In the genomic region with DNA sequence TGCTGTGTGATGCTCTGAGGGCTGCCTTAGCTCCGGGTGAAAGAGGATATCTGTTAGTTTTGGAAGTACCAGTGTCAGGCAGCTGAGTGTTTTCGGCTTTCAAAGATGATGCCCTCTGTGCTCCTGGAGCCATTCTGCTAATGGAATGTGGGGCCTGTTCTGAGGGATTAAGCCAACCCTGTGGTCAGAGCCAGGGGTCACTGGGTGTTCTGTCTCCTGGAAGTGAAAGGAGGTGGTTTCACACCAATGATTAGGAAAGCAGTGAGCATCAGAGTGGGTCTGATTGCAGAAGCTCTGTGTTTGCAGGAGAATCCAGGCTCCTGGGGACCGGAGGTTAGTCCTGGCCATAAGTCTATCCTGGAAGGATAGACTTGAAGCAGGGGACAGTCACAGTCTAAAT, we compare ENCODE assay signal across 33 cellular contexts.
"Had no signal": no experiment of that assay in that cellular context is flagged by ENCODE, and none has a peak within 500 bp of the region (broad histone marks: within the 10 kb centered on the region; RNA-seq: fewer than 3 reads in every experiment).

No MANE protein-coding gene starts in this region.

- ATAC-seq: heart right ventricle; left ventricle myocardium superior; lower lobe of right lung; mucosa of descending colon; natural killer cell treated with Interleukin-12 subunit alpha and Interleukin-12 subunit beta and Interleukin-15 and Interleukin-18, amount 100 ng/mL, for 72 hours; pancreas; stimulated activated memory B cell treated with anti-CD40 and anti-IgM and Interleukin-4, amounts not matched to agents 10 μg/mL and 1 μg/mL and 100 μg/mL, for 72 hours; stimulated activated naive CD8-positive, alpha-beta T cell treated with anti-CD3 and anti-CD28 coated beads, Interleukin-15, Interleukin-2, amounts not matched to agents 100 U/mL and 50 U/mL, for 24 hours had no signal

- H3K36me3 ChIP-seq: cardiac muscle cell, colonic mucosa, esophagus squamous epithelium, heart right ventricle, lower lobe of right lung, pancreas, right atrium auricular region, sigmoid colon, spleen, tibial artery, upper lobe of left lung had no signal

- H3K27ac Mint-ChIP-seq: dendritic cell treated with granulocyte-macrophage colony-stimulating factor and Interleukin-4, amounts not matched to agents 40 ng/mL and 50 ng/mL, for 4 days; endodermal cell; mesothelial cell of epicardium; naive B cell; natural killer cell treated with Interleukin-12 subunit alpha and Interleukin-12 subunit beta and Interleukin-15 and Interleukin-18, amount 100 ng/mL, for 72 hours; progenitor cell of endocrine pancreas; stimulated activated memory B cell treated with anti-CD40 and anti-IgM and Interleukin-4, amounts not matched to agents 10 μg/mL and 1 μg/mL and 100 μg/mL, for 72 hours had no signal

- H3K4me1 Mint-ChIP-seq: central memory CD8-positive, alpha-beta T cell; immature natural killer cell; mesothelial cell of epicardium; stimulated activated memory B cell treated with anti-CD40 and anti-IgM and Interleukin-4, amounts not matched to agents 10 μg/mL and 1 μg/mL and 100 μg/mL, for 72 hours had no signal

- H3K4me3 ChIP-seq: cardiac muscle cell, colonic mucosa, esophagus squamous epithelium, heart right ventricle, lower lobe of right lung, mucosa of descending colon, pancreas, right atrium auricular region, sigmoid colon, skin epidermis, spleen, testis, tibial artery, upper lobe of left lung had no signal

- H3K27me3 ChIP-seq: cardiac muscle cell, colonic mucosa, pancreas, right atrium auricular region, spleen, testis, tibial artery, upper lobe of left lung had no signal

- H3K9me3 Mint-ChIP-seq: natural killer cell treated with Interleukin-12 subunit alpha and Interleukin-12 subunit beta and Interleukin-15 and Interleukin-18, amount 100 ng/mL, for 72 hours had no signal

- DNase-seq: colonic mucosa; effector CD8-positive, alpha-beta T cell; endodermal cell; esophagus squamous epithelium; foreskin melanocyte; heart right ventricle; hippocampal formation; immature natural killer cell; kidney glomerular epithelial cell; left ventricle myocardium superior; lower lobe of right lung; mucosa of descending colon; naive B cell; occipital lobe; pancreas; sigmoid colon; spleen; stimulated activated CD4-positive, alpha-beta T cell treated with anti-CD3 and anti-CD28 coated beads, Interleukin-4, amount 100 ng/mL, for 4 hours; stimulated activated naive CD8-positive, alpha-beta T cell treated with anti-CD3 and anti-CD28 coated beads, Interleukin-15, Interleukin-2, amounts not matched to agents 100 U/mL and 50 U/mL, for 24 hours; substantia nigra; testis; upper lobe of left lung had no signal

- H3K36me3 Mint-ChIP-seq: mesothelial cell of epicardium; naive B cell; natural killer cell treated with Interleukin-12 subunit alpha and Interleukin-12 subunit beta and Interleukin-15 and Interleukin-18, amount 100 ng/mL, for 72 hours; stimulated activated memory B cell treated with anti-CD40 and anti-IgM and Interleukin-4, amounts not matched to agents 10 μg/mL and 1 μg/mL and 100 μg/mL, for 72 hours had no signal

- H3K4me3 Mint-ChIP-seq: central memory CD8-positive, alpha-beta T cell; dendritic cell treated with granulocyte-macrophage colony-stimulating factor and Interleukin-4, amounts not matched to agents 40 ng/mL and 50 ng/mL, for 4 days; endodermal cell; immature natural killer cell; mesothelial cell of epicardium; naive B cell; natural killer cell treated with Interleukin-12 subunit alpha and Interleukin-12 subunit beta and Interleukin-15 and Interleukin-18, amount 100 ng/mL, for 72 hours; stimulated activated memory B cell treated with anti-CD40 and anti-IgM and Interleukin-4, amounts not matched to agents 10 μg/mL and 1 μg/mL and 100 μg/mL, for 72 hours had no signal

- H3K27ac ChIP-seq: cardiac muscle cell, colonic mucosa, epithelial cell of prostate, esophagus squamous epithelium, heart right ventricle, lower lobe of right lung, pancreas, right atrium auricular region, sigmoid colon, skin epidermis, spleen, testis, tibial artery, upper lobe of left lung had no signal

- H3K27me3 Mint-ChIP-seq: dendritic cell treated with granulocyte-macrophage colony-stimulating factor and Interleukin-4, amounts not matched to agents 40 ng/mL and 50 ng/mL, for 4 days; progenitor cell of endocrine pancreas; stimulated activated memory B cell treated with anti-CD40 and anti-IgM and Interleukin-4, amounts not matched to agents 10 μg/mL and 1 μg/mL and 100 μg/mL, for 72 hours had no signal

- H3K4me1 ChIP-seq: colonic mucosa, esophagus squamous epithelium, heart right ventricle, lower lobe of right lung, pancreas, right atrium auricular region, sigmoid colon, spleen, testis, tibial artery, upper lobe of left lung had no signal

- H3K9me3 ChIP-seq: colonic mucosa, esophagus squamous epithelium, heart right ventricle, lower lobe of right lung, mucosa of descending colon, pancreas, right atrium auricular region, sigmoid colon, testis, tibial artery, upper lobe of left lung had no signal
